In genomic region chr2:167103028-167103756, GRCh38 we compare ENCODE assay signal across 1 cellular context.
TF ChIP-seq lines count a peak whose summit lies in the region.

No MANE protein-coding gene starts in this region.

TF ChIP-seq in HepG2, 621 proteins besides CTCF, POLR2A, EP300 and RAD21 (continued from another document):
- TF ChIP-seq ZNF639 (CRISPR knock-in tag; conservative IDR thresholded peaks at IDR 0.05) (0 out of 2 replicates have a peak, but pooled peaks have one; percentile 57), NFIB (CRISPR knock-in tag; IDR thresholded peaks at IDR 0.05; ENCODE audit: borderline replicate concordance) (no peak), AHR (CRISPR knock-in tag; IDR thresholded peaks at IDR 0.05) (no peak), ATF3 (CRISPR knock-in tag; IDR thresholded peaks at IDR 0.05) (no peak), ZNF33A (CRISPR knock-in tag; IDR thresholded peaks at IDR 0.05; ENCODE audit: borderline replicate concordance) (no peak), NCOA2 (CRISPR knock-in tag; IDR thresholded peaks at IDR 0.05) (peak; percentile 98), CHD4 (IDR thresholded peaks at IDR 0.05; ENCODE audit: borderline replicate concordance, low read length) (no peak), FUBP1 (CRISPR knock-in tag; IDR thresholded peaks at IDR 0.05; ENCODE audit: borderline replicate concordance) (no peak), FOXP1 (IDR thresholded peaks at IDR 0.05) (no peak), FOXP1 (CRISPR knock-in tag; IDR thresholded peaks at IDR 0.05) (peak; percentile 94), ZNF362 (CRISPR knock-in tag; IDR thresholded peaks at IDR 0.05; ENCODE audit: borderline replicate concordance) (peak; percentile 85), ERF (CRISPR knock-in tag; IDR thresholded peaks at IDR 0.05) (peak; percentile 89), TCF7L2 (IDR thresholded peaks at IDR 0.05; ENCODE audit: low read depth, low read length) (0 out of 2 replicates have a peak, but pooled peaks have one; percentile 47), PRPF4 (IDR thresholded peaks at IDR 0.05; ENCODE audit: low read depth, low read length, poor library complexity, severe bottlenecking) (no peak), ZBTB40 (IDR thresholded peaks at IDR 0.05) (no peak), ZBTB40 (CRISPR knock-in tag; IDR thresholded peaks at IDR 0.05) (no peak; the same call in 1 of the 2 replicates), ZNF101 (CRISPR knock-in tag; IDR thresholded peaks at IDR 0.05; ENCODE audit: borderline replicate concordance, low read depth) (no peak), ZNF441 (CRISPR knock-in tag; IDR thresholded peaks at IDR 0.05; ENCODE audit: borderline replicate concordance) (no peak), MATR3 (CRISPR knock-in tag; IDR thresholded peaks at IDR 0.05) (no peak), CC2D1A (CRISPR knock-in tag; IDR thresholded peaks at IDR 0.05) (no peak), LCORL (IDR thresholded peaks at IDR 0.05) (peak; percentile 89; the same call in 1 of the 2 replicates), LCORL (CRISPR knock-in tag; IDR thresholded peaks at IDR 0.05) (peak; percentile 84), ZGPAT (CRISPR knock-in tag; IDR thresholded peaks at IDR 0.05) (peak; percentile 91), FLYWCH1 (CRISPR knock-in tag; IDR thresholded peaks at IDR 0.05) (no peak), GATA4 (IDR thresholded peaks at IDR 0.05; ENCODE audit: borderline replicate concordance, low read depth) (peak; percentile 80; the same call in 1 of the 2 replicates), HIVEP1 (CRISPR knock-in tag; IDR thresholded peaks at IDR 0.05) (no peak), E2F2 (CRISPR knock-in tag; IDR thresholded peaks at IDR 0.05; ENCODE audit: borderline replicate concordance) (no peak), JDP2 (CRISPR knock-in tag; IDR thresholded peaks at IDR 0.05; ENCODE audit: borderline replicate concordance) (no peak), IKZF1 (IDR thresholded peaks at IDR 0.05) (no peak), PRDM10 (CRISPR knock-in tag; IDR thresholded peaks at IDR 0.05; ENCODE audit: low read depth) (no peak), ZNF780A (CRISPR knock-in tag; IDR thresholded peaks at IDR 0.05) (no peak), NFE2 (CRISPR knock-in tag; IDR thresholded peaks at IDR 0.05) (no peak), SOX6 (IDR thresholded peaks at IDR 0.05) (no peak), SOX6 (CRISPR knock-in tag; IDR thresholded peaks at IDR 0.05) (peak; percentile 99), ZXDC (CRISPR knock-in tag; IDR thresholded peaks at IDR 0.05) (no peak), ZNF678 (CRISPR knock-in tag; IDR thresholded peaks at IDR 0.05) (no peak), ZNF724P (CRISPR knock-in tag; IDR thresholded peaks at IDR 0.05; ENCODE audit: borderline replicate concordance) (no peak)
